Comparison of ENCODE assay signal across 7 cellular contexts in the genomic region with DNA sequence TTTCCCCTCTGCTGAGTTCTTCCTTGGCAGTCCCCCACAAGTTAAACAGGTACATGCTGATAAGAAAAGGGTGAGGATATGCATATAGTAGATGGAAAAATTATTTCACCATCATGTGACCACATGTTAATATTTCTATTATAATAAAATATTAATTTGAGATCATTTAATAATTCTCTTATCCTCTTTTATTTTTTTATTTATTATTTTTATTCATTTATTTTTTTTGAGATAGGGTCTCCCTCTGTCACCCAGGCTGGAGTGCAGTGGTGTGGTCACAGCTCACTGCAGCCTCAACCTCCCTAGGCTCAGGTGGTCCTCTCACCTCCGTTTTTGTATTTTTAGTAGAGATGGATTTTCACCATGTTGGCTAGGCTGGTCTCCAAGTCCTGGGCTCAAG. TPM values are rescaled to one million over a fixed set of nuclear protein-coding genes. Genes with fewer than 3 reads are reported as not detected.
"Had no signal": no experiment of that assay in that cellular context is flagged by ENCODE, and none has a peak within 500 bp of the region (broad histone marks: within the 10 kb centered on the region; RNA-seq: fewer than 3 reads in every experiment).

No MANE protein-coding gene starts in this region.

- H3K4me3 ChIP-seq: K562 had no signal

- DNase-seq: IMR-90, KBM-7, KG1 had no signal

- H3K27ac Mint-ChIP-seq: IgD-negative memory B cell had no signal

- H3K4me3 Mint-ChIP-seq: IgD-negative memory B cell had no signal

- H3K4me1 Mint-ChIP-seq: IgD-negative memory B cell had no signal

- ATAC-seq: HepG2, K562 had no signal

RNA-seq across cellular contexts. Expression of gene GLI3, which starts 11.6 kb away (rescaled TPM):
- total RNA-seq: HepG2, HT-29 had no signal
